In genomic region chr2:86396304-86396785, GRCh38 we compare ENCODE assay signal across 8 cellular contexts.
DNase-seq lines count a peak whose midpoint lies in the region; ATAC-seq and TF ChIP-seq lines count a peak whose summit lies in the region.

No MANE protein-coding gene starts in this region.

- DNase-seq in CD1c-positive myeloid dendritic cell (ENCODE audit: extremely low spot score) (peak; percentile 29), HEK293T (ENCODE audit: extremely low spot score) (peak; percentile 31), RWPE2 (ENCODE audit: low spot score) (no peak), foreskin fibroblast (peak; percentile 7 to 35), substantia nigra (lab: John Stamatoyannopoulos, UW) (peak in 39 of 49 donors; percentile 3 to 73 (median 34)), NCI-H128 (lab: John Stamatoyannopoulos, UW; ENCODE audit: unreplicated experiment) (no peak)
- no peak for DNase-seq in stimulated activated CD4-positive, alpha-beta T cell treated with anti-CD3 and anti-CD28 coated beads, Interleukin-4, amount 100 ng/mL, for 1 hour

- H3K27ac ChIP-seq in RWPE2 (ENCODE audit: poor library complexity, severe bottlenecking) (no peak overlapping the region), substantia nigra (ENCODE audit: low read depth, low read length, poor library complexity, severe bottlenecking) (no peak overlapping the region)

- CTCF ChIA-PET in HEK293T (lab: Yijun Ruan, JAX), result no interaction called here

- H3K9me3 ChIP-seq in RWPE2 (ENCODE audit: severe bottlenecking), result no peaks in the 10 kb centered on the region

- no peaks in the 10 kb centered on the region for H3K36me3 ChIP-seq in RWPE2 (ENCODE audit: low read depth)

- TF ChIP-seq CTCF in RWPE2 (IDR thresholded peaks at IDR 0.05; ENCODE audit: poor library complexity, severe bottlenecking) (peak; percentile 58), foreskin fibroblast (IDR thresholded peaks at IDR 0.05; ENCODE audit: low read depth, low read length) (peak; percentile 25)

- H3K4me3 ChIP-seq in RWPE2 (ENCODE audit: severe bottlenecking), result no peak overlapping the region
- H3K4me3 ChIP-seq in foreskin fibroblast (ENCODE audit: low read depth in 1 of 2, low read length in 2 of 2), result no peak overlapping the region

- ATAC-seq in RWPE2 (ENCODE audit: low read depth) (peak; percentile 61; the same call in 2 of the 3 replicates), GM19395 (IDR thresholded peaks at IDR 0.05; ENCODE audit: unreplicated experiment) (no peak)

- POLR2A ChIA-PET in HEK293T (lab: Yijun Ruan, JAX), result interaction anchor here (1.1 kb wide), 1 partner anchor 46 kb away, joined by 4 read pairs; no protein-coding TSS in a partner anchor

- H3K27me3 ChIP-seq in RWPE2 (ENCODE audit: insufficient read depth, poor library complexity, severe bottlenecking), result no peaks in the 10 kb centered on the region

- H3K4me1 ChIP-seq in RWPE2 (ENCODE audit: insufficient read depth, poor library complexity, severe bottlenecking), result peaks cover 3% of the 10 kb centered on the region

TF ChIP-seq in HEK293T, 16 proteins besides CTCF, POLR2A, EP300 and RAD21:
- no peak for TF ChIP-seq SP1 (IDR thresholded peaks at IDR 0.05)
- TF ChIP-seq BHLHE40 (IDR thresholded peaks at IDR 0.05; ENCODE audit: borderline replicate concordance), result no peak
- no peak for TF ChIP-seq FOXK2 (IDR thresholded peaks at IDR 0.05)

Comparison
In these comparisons a context has a peak if more than half of its experiments do, and no peak if none do; other contexts are left out.
1. DNase-seq: peak in CD1c-positive myeloid dendritic cell (single experiment), HEK293T (single experiment), foreskin fibroblast (2 of 2) and substantia nigra (39 of 49); none in RWPE2 (single experiment), NCI-H128 (single experiment) and stimulated activated CD4-positive, alpha-beta T cell treated with anti-CD3 and anti-CD28 coated beads, Interleukin-4, amount 100 ng/mL, for 1 hour (single experiment).